ENCODE assay signal across 23 cellular contexts in the genomic region with DNA sequence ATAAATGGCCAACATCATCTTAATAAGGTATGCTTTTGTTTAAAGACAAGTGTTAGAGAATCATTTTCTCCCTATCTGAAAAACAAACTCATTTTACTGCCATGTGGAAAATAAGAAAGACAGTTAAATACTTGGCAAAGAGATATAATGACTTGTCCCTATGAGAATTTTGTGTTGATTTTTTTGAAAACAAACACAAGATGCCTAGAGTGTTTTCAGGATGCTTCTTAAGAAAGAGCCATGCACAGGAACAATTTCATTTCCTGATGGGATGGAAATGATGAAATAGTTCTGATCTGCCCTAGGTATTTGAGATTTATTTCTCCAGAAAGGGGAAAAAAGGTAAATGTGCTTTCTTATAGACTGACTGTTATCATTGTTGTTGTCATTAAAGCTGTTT.
DNase-seq lines count a peak whose midpoint lies in the region; ATAC-seq and TF ChIP-seq lines count a peak whose summit lies in the region.
"Had no signal": no experiment of that assay in that cellular context is flagged by ENCODE, and none has a peak within 500 bp of the region (broad histone marks: within the 10 kb centered on the region; RNA-seq: fewer than 3 reads in every experiment).

No MANE protein-coding gene starts in this region.

- ATAC-seq in GM19351 (IDR thresholded peaks at IDR 0.05; ENCODE audit: unreplicated experiment) = no peak
- ATAC-seq: PC-3, Right ventricle myocardium inferior had no signal

- H3K4me2 ChIP-seq in GM23248 (ENCODE audit: unreplicated experiment) (no peak overlapping the region), neuronal stem cell (ENCODE audit: insufficient read depth, low read length, poor library complexity, severe bottlenecking) (no peak overlapping the region)

- peak; percentile 27 for DNase-seq in AG10803 (ENCODE audit: low read depth)
- peak; percentile 12 for DNase-seq in GM23248
- DNase-seq in fibroblast of gingiva (ENCODE audit: low read depth) = peak; percentile 19
- no peak for DNase-seq in neuronal stem cell (ENCODE audit: low spot score)
- no peak for DNase-seq in midbrain (lab: John Stamatoyannopoulos, UW)
- DNase-seq in D341Med (ENCODE audit: low spot score) = no peak
- DNase-seq: C1 segment of cervical spinal cord; CD4-positive, alpha-beta memory T cell; COR-L47; DND-41; GOT3; KG1; MG63; NCI-H1105 treated with DMSO at 0.1 percent for 48 hours; NCI-H146; NCI-H1930; NCI-H2107; NCI-H524; PC-3; SJCRH30 had no signal

- H3K9ac ChIP-seq in GM23248 (no peak overlapping the region), neuronal stem cell (ENCODE audit: low read depth, low read length, poor library complexity) (no peak overlapping the region)

- no peak overlapping the region for H3K23ac ChIP-seq in neuronal stem cell (ENCODE audit: low read depth, low read length, poor library complexity)

- H3K4me1 ChIP-seq in GM23248 (ENCODE audit: insufficient read depth) (peaks cover 12% of the 10 kb centered on the region), neuronal stem cell (ENCODE audit: control insufficient read depth in 2 of 2, insufficient read depth in 1 of 2, low read depth in 1 of 2, low read length in 2 of 2) (peaks cover 0 to 6% of the 10 kb centered on the region in 2 donors)
- H3K4me1 ChIP-seq: SJCRH30 had no signal

- no peaks in the 10 kb centered on the region for H3K79me1 ChIP-seq in neuronal stem cell (ENCODE audit: low read depth, low read length)

- H4K8ac ChIP-seq in neuronal stem cell (ENCODE audit: low read depth, low read length) = no peak overlapping the region

- no peak overlapping the region for H2BK120ac ChIP-seq in neuronal stem cell (ENCODE audit: low read depth, low read length)

- no peak overlapping the region for H2AFZ ChIP-seq in GM23248
- peak overlapping the region; percentile 64 for H2AFZ ChIP-seq in neuronal stem cell (ENCODE audit: low read length)

- no peaks in the 10 kb centered on the region for H4K20me1 ChIP-seq in GM23248 (ENCODE audit: insufficient read depth)

- no peaks in the 10 kb centered on the region for H3K36me3 ChIP-seq in GM23248 (ENCODE audit: low read depth)
- H3K36me3 ChIP-seq in neuronal stem cell (replicated peaks in 1 of 2; ENCODE audit: control insufficient read depth in 2 of 2, insufficient read depth in 2 of 2, low read length in 2 of 2) = no peaks in the 10 kb centered on the region
- H3K36me3 ChIP-seq: HAP-1, MG63, SJCRH30 had no signal

- H2BK5ac ChIP-seq in neuronal stem cell (ENCODE audit: low read length) = no peak overlapping the region

- no peaks in the 10 kb centered on the region for H3F3A ChIP-seq in GM23248 (ENCODE audit: insufficient read depth)

- in situ Hi-C loops in GM23248 (cut with MboI) = no loop called here

- no peaks in the 10 kb centered on the region for H3K79me2 ChIP-seq in GM23248 (ENCODE audit: insufficient read depth)

- no peak overlapping the region for H4K91ac ChIP-seq in neuronal stem cell (ENCODE audit: low read depth, low read length, poor library complexity)

- no peak overlapping the region for H3K14ac ChIP-seq in neuronal stem cell (ENCODE audit: low read length)

- no peak overlapping the region for H3K4me3 ChIP-seq in AG10803 (ENCODE audit: low read length)
- no peak overlapping the region for H3K4me3 ChIP-seq in GM23248
- H3K4me3 ChIP-seq in neuronal stem cell (ENCODE audit: low read length in 2 of 2) = no peak overlapping the region
- H3K4me3 ChIP-seq: HAP-1, MG63, SJCRH30 had no signal

- no peak overlapping the region for H2AK5ac ChIP-seq in neuronal stem cell (ENCODE audit: low read depth, low read length)

- H3K4ac ChIP-seq in neuronal stem cell (ENCODE audit: low read length) = no peak overlapping the region

- H2BK12ac ChIP-seq in neuronal stem cell (ENCODE audit: low read length) = no peak overlapping the region

- H3K27me3 ChIP-seq in GM23248 (replicated peaks; ENCODE audit: insufficient read depth) (no peaks in the 10 kb centered on the region), neuronal stem cell (ENCODE audit: control insufficient read depth in 3 of 3, insufficient read depth in 3 of 3, low read depth in 1 of 3, low read length in 3 of 3) (no peaks in the 10 kb centered on the region)
- H3K27me3 ChIP-seq: MG63, SJCRH30 had no signal

- H2BK15ac ChIP-seq in neuronal stem cell (ENCODE audit: low read length) = no peak overlapping the region

- H3K18ac ChIP-seq in neuronal stem cell (ENCODE audit: low read length) = no peak overlapping the region

- no peak for TF ChIP-seq CTCF in AG10803 (conservative IDR thresholded peaks at IDR 0.05; ENCODE audit: low read length)

- H3K27ac ChIP-seq in GM23248 (no peak overlapping the region), neuronal stem cell (replicated peaks; ENCODE audit: low read length) (no peak overlapping the region)
- H3K27ac ChIP-seq: SJCRH30 had no signal

- no peaks in the 10 kb centered on the region for H3K9me3 ChIP-seq in GM23248 (ENCODE audit: low read depth)
- no peaks in the 10 kb centered on the region for H3K9me3 ChIP-seq in neuronal stem cell (replicated peaks in 1 of 2; ENCODE audit: control insufficient read depth in 2 of 2, insufficient read depth in 1 of 2, low read depth in 1 of 2, low read length in 2 of 2)
- H3K9me3 ChIP-seq: HAP-1, MG63, SJCRH30 had no signal

- H3K9me2 ChIP-seq in GM23248 (ENCODE audit: insufficient read depth) = no peaks in the 10 kb centered on the region

Comparison
In these comparisons a context has a peak if more than half of its experiments do, and no peak if none do; other contexts are left out.
1. DNase-seq: peak in AG10803 (single experiment), GM23248 (single experiment) and fibroblast of gingiva (single experiment); none in neuronal stem cell (single experiment), midbrain (single experiment) and D341Med (single experiment).